In the genomic region with DNA sequence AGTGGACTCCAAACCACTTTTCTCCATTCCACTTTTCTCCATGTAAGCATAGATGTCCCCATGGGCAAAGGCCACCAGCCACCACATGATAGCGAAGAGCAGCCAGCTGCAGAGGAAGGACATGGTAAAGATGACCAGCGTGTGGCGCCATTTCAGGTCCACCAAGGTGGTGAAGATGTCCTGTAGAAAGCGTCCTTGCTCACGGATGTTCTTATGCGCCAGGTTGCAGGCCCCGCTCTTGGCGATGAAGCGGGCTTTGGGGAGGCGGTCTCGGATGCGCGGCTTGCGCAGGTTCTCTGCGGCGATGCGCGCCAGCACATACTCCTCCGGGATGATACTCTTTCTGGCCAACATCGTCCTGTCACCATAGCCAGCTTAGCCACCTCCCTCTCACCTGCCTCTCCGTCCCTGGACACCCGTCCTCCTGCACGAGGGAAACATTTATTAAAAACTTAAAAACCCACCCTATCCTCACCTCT, we compare ENCODE assay signal across 8 cellular contexts. TPM values are rescaled to one million over a fixed set of nuclear protein-coding genes. Genes with fewer than 3 reads are reported as not detected.
A peak's percentile ranks its signal among the peaks of the same experiment; 100 is the strongest.
DNase-seq lines count a peak whose midpoint lies in the region; ATAC-seq and TF ChIP-seq lines count a peak whose summit lies in the region.

No MANE protein-coding gene starts in this region.

- TF ChIP-seq CTCF in AG04450 (IDR thresholded peaks at IDR 0.05; ENCODE audit: low read depth, low read length) (peak; percentile 48), dorsolateral prefrontal cortex (IDR thresholded peaks at IDR 0.05 in 54 of 56, conservative IDR thresholded peaks at IDR 0.05 in 2 of 56; ENCODE audit: low read depth in 1 of 56, partially characterized antibody in 56 of 56) (peak in 19 of 56 donors; percentile 2 to 40 (median 22))

- ATAC-seq in esophagus mucosa (no peak), HG02763 (IDR thresholded peaks at IDR 0.05; ENCODE audit: unreplicated experiment) (no peak)

- WGBS in mesendoderm (ENCODE audit: extremely low coverage, insufficient coverage, low lambda C conversion rate), result no CpG with 5 or more reads among the region's 23 CpGs

- H3K27ac ChIP-seq in AG04450 (ENCODE audit: low read depth, low read length), result no peak overlapping the region
- no peak overlapping the region for H3K27ac ChIP-seq in HUES6 (ENCODE audit: low read depth, low read length)
- peak overlapping the region in 50 of 59 donors; percentile 6 to 90 (median 79) for H3K27ac ChIP-seq in dorsolateral prefrontal cortex
- H3K27ac ChIP-seq in mesendoderm (ENCODE audit: low read depth, low read length), result no peak overlapping the region

- no peak overlapping the region for H3K18ac ChIP-seq in mesendoderm (ENCODE audit: low read length)

- H3K23ac ChIP-seq in mesendoderm (ENCODE audit: low read length), result no peak overlapping the region

- DNase-seq in AG04450 (ENCODE audit: low read depth, low spot score) (no peak), dorsolateral prefrontal cortex (peak in 3 of 10 donors; percentile 6 to 52 (median 15)), mesendoderm (peak; percentile 83), DMS153 (lab: John Stamatoyannopoulos, UW) (no peak), DMS153 treated with DMSO at 0.1 percent for 48 hours (lab: John Stamatoyannopoulos, UW; ENCODE audit: unreplicated experiment) (no peak)

- no peak overlapping the region for H2AK5ac ChIP-seq in mesendoderm (ENCODE audit: low read length)

- H3K4me3 ChIP-seq in AG04450 (ENCODE audit: low read depth, low read length), result peak overlapping the region; percentile 72
- H3K4me3 ChIP-seq in HUES6 (ENCODE audit: low read depth, low read length), result peak overlapping the region; percentile 74
- peak overlapping the region in 56 of 59 donors; percentile 3 to 76 (median 64) for H3K4me3 ChIP-seq in dorsolateral prefrontal cortex
- H3K4me3 ChIP-seq in mesendoderm (ENCODE audit: low read length), result no peak overlapping the region

- H3K4me2 ChIP-seq in mesendoderm (ENCODE audit: low read length), result no peak overlapping the region

- H2BK5ac ChIP-seq in mesendoderm (ENCODE audit: low read length), result no peak overlapping the region

- no peak overlapping the region for H2BK120ac ChIP-seq in mesendoderm (ENCODE audit: low read depth, low read length)

- CTCF ChIA-PET in AG04450 (lab: Charles Lee), result interaction anchor here (0.6 to 1.7 kb wide), 3 partner anchors 13 to 216 kb away, joined by 3 to 6 read pairs (median 5); no protein-coding TSS in a partner anchor

- H3K79me1 ChIP-seq in mesendoderm (ENCODE audit: low read length), result no peaks in the 10 kb centered on the region

- no peak overlapping the region for H2BK15ac ChIP-seq in mesendoderm (replicated peaks; ENCODE audit: low read depth)

- no peaks in the 10 kb centered on the region for H3K27me3 ChIP-seq in AG04450 (ENCODE audit: control insufficient read depth, insufficient read depth, low read length)
- H3K27me3 ChIP-seq in HUES6 (ENCODE audit: control insufficient read depth, insufficient read depth, low read length), result peaks cover 34% of the 10 kb centered on the region
- peaks cover 0 to 15% (median 0%) of the 10 kb centered on the region in 45 donors for H3K27me3 ChIP-seq in dorsolateral prefrontal cortex
- H3K27me3 ChIP-seq in mesendoderm (ENCODE audit: insufficient read depth, low read length, poor library complexity), result no peaks in the 10 kb centered on the region

- H3K4me1 ChIP-seq in HUES6 (ENCODE audit: control insufficient read depth, insufficient read depth, low read length) (peaks cover 8% of the 10 kb centered on the region; the same call in 1 of the 2 replicates), mesendoderm (ENCODE audit: control insufficient read depth, low read depth, low read length) (no peaks in the 10 kb centered on the region)

- H4K8ac ChIP-seq in mesendoderm (ENCODE audit: low read depth, low read length), result no peak overlapping the region

- no peaks in the 10 kb centered on the region for H3K9me3 ChIP-seq in AG04450 (ENCODE audit: control insufficient read depth, insufficient read depth, low read length)
- no peaks in the 10 kb centered on the region for H3K9me3 ChIP-seq in HUES6 (ENCODE audit: control insufficient read depth, insufficient read depth, low read depth, low read length)

- no peak overlapping the region for H3K56ac ChIP-seq in mesendoderm (ENCODE audit: low read length)

- H4K5ac ChIP-seq in mesendoderm (ENCODE audit: low read length), result no peak overlapping the region

- H3K4ac ChIP-seq in mesendoderm (ENCODE audit: low read depth, low read length), result no peak overlapping the region

- H3K36me3 ChIP-seq in HUES6 (ENCODE audit: control insufficient read depth, insufficient read depth, low read length) (no peaks in the 10 kb centered on the region), mesendoderm (ENCODE audit: control insufficient read depth, insufficient read depth, low read length) (no peaks in the 10 kb centered on the region)

- intact Hi-C loops in dorsolateral prefrontal cortex (cut with DNase I), result no loop called here

- POLR2A ChIA-PET in AG04450 (lab: Yijun Ruan, JAX), result no interaction called here

- H3K9ac ChIP-seq in HUES6 (ENCODE audit: low read length), result no peak overlapping the region
- H3K9ac ChIP-seq in mesendoderm (ENCODE audit: low read length), result no peak overlapping the region

- no peaks in the 10 kb centered on the region for H3K79me2 ChIP-seq in mesendoderm (ENCODE audit: control insufficient read depth, insufficient read depth, low read length)

RNA-seq across cellular contexts. Expression of gene KCNJ8, which starts 1.2 kb away (rescaled TPM):
- polyA plus RNA-seq in AG04450 (2011; rRNA removed), result 5.3 and 6.0 TPM in 2 replicates
- polyA minus RNA-seq in AG04450 (2011; rRNA and poly(A)+ RNA removed), result 3.9 and 5.8 TPM in 2 replicates
- 10 to 100 TPM in 9 of 120 experiments, 1 to 10 TPM in 111; 2.6 to 16.6 (median 6.8) TPM for total RNA-seq in dorsolateral prefrontal cortex
- 0.14 TPM for polyA plus RNA-seq in mesendoderm (2013, experiment 1 of 2)
- polyA plus RNA-seq in mesendoderm (2013, experiment 2 of 2), result 0.15 TPM
- 1.1 TPM for total RNA-seq in esophagus mucosa

Comparison
In these comparisons a context has a peak if more than half of its experiments do, and no peak if none do; other contexts are left out.
1. H3K27ac ChIP-seq: peak in dorsolateral prefrontal cortex (50 of 59); none in AG04450 (single experiment), HUES6 (single experiment) and mesendoderm (single experiment).